ENCODE assay signal across 8 cellular contexts in the genomic region with DNA sequence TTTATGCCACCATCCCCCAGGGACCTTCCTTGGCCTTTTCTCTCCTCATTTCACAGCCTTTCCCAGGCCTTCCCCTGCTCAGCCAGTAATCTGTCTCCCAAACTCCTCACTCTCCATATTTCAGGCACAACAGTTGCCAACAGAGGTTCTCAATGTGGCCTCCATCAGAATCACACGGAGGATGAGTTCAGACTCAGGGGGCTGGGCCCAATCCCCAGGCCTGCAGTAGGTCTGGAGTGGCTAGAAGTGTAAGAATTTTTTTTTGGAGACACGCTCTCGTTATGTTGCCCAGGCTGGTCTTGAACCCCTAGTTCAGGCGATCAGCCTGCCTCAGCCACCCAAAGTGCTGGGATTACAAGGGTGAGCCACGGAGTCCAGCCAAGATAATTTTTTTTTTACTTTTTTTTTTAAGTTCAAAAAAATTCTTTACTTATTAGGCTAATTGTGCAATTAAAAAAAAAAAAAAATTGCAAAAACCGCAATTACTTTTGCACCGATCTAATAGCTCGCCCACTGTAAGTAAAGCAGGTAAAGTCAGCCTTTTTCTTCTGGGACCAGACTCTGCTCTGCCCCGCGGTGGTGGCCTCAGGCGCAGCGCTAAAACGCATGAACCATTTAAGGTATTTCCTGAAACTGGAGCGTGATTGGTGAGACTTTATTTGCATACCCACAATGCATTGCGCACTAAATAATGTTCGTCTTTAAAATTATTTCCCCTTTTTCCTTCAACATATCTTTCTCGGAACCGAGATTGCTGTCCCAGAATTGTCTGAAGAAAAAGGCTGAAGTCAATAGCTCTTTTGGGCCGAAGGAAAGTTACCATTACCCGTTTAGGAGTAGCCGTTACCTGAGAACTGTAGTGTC. TPM values are rescaled to one million over a fixed set of nuclear protein-coding genes. Genes with fewer than 3 reads are reported as not detected.
DNase-seq lines count a peak whose midpoint lies in the region; ATAC-seq and TF ChIP-seq lines count a peak whose summit lies in the region.

No MANE protein-coding gene starts in this region.

- H3K4me1 ChIP-seq in osteoblast (ENCODE audit: insufficient read depth, low read length), result peaks cover 8% of the 10 kb centered on the region
- peaks cover 11% of the 10 kb centered on the region for H3K4me1 ChIP-seq in testis

- H3K27ac ChIP-seq in osteoblast (ENCODE audit: low read depth, low read length) (peak overlapping the region; percentile 99), testis (peak overlapping the region; percentile 98 to 100)

- peak overlapping the region; percentile 100 for H3K27ac Mint-ChIP-seq in activated naive CD8-positive, alpha-beta T cell treated with anti-CD3 and anti-CD28 coated beads for 36 hours
- peak overlapping the region; percentile 100 for H3K27ac Mint-ChIP-seq in glutamatergic neuron (ENCODE audit: unreplicated experiment)

- peaks cover 4% of the 10 kb centered on the region for H3K36me3 Mint-ChIP-seq in activated naive CD8-positive, alpha-beta T cell treated with anti-CD3 and anti-CD28 coated beads for 36 hours
- no peaks in the 10 kb centered on the region for H3K36me3 Mint-ChIP-seq in glutamatergic neuron (ENCODE audit: unreplicated experiment)

- peak overlapping the region; percentile 12; the same call in 1 of the 2 replicates for H3K4me3 ChIP-seq in GM06990 (replicated peaks; ENCODE audit: low read depth, low read length)
- H3K4me3 ChIP-seq in osteoblast (ENCODE audit: insufficient read depth, low read length), result no peak overlapping the region
- H3K4me3 ChIP-seq in testis, result peak overlapping the region; percentile 1 to 81

- 10 to 11% methylated on average over 21 of the region's 21 CpGs for WGBS in testis, 2 donors

- H4K20me1 ChIP-seq in osteoblast (ENCODE audit: insufficient read depth, low read length), result no peaks in the 10 kb centered on the region

- no peak for TF ChIP-seq POLR2A in testis (IDR thresholded peaks at IDR 0.05)

- H3K4me1 Mint-ChIP-seq in activated naive CD8-positive, alpha-beta T cell treated with anti-CD3 and anti-CD28 coated beads for 36 hours, result peaks cover 41% of the 10 kb centered on the region
- peaks cover 8% of the 10 kb centered on the region for H3K4me1 Mint-ChIP-seq in glutamatergic neuron (ENCODE audit: low read depth, unreplicated experiment)

- H3K9me3 Mint-ChIP-seq in activated naive CD8-positive, alpha-beta T cell treated with anti-CD3 and anti-CD28 coated beads for 36 hours, result no peaks in the 10 kb centered on the region
- H3K9me3 Mint-ChIP-seq in glutamatergic neuron (ENCODE audit: unreplicated experiment), result peaks cover 22% of the 10 kb centered on the region

- DNase-seq in GM06990 (ENCODE audit: extremely low read depth, insufficient read length) (peak; percentile 88), NCI-H1105 (lab: John Stamatoyannopoulos, UW) (peak; percentile 92), SKM-1 treated with dmso at 0.1 percent for 144 hours (lab: John Stamatoyannopoulos, UW; ENCODE audit: unreplicated experiment) (peak; percentile 94), glutamatergic neuron (peak; percentile 90), osteoblast (ENCODE audit: insufficient read length, low spot score, missing footprints) (peak; percentile 94), testis (peak; percentile 95)
- DNase-seq in activated naive CD8-positive, alpha-beta T cell treated with anti-CD3 and anti-CD28 coated beads for 36 hours, result peak; percentile 88

- intact Hi-C loops in testis (cut with DNase I; ENCODE audit: low total_unique reads), result no loop called here

- peak; percentile 45 for ATAC-seq in HG02642 (IDR thresholded peaks at IDR 0.05; ENCODE audit: poor library complexity, unreplicated experiment)

- no peaks in the 10 kb centered on the region for H3K79me2 ChIP-seq in osteoblast (ENCODE audit: insufficient read depth, low read length)

- H3K27me3 Mint-ChIP-seq in activated naive CD8-positive, alpha-beta T cell treated with anti-CD3 and anti-CD28 coated beads for 36 hours, result peaks cover 44% of the 10 kb centered on the region
- peaks cover 21% of the 10 kb centered on the region for H3K27me3 Mint-ChIP-seq in glutamatergic neuron (ENCODE audit: unreplicated experiment)

- peak overlapping the region; percentile 92 for H3K4me3 Mint-ChIP-seq in activated naive CD8-positive, alpha-beta T cell treated with anti-CD3 and anti-CD28 coated beads for 36 hours
- peak overlapping the region; percentile 99 for H3K4me3 Mint-ChIP-seq in glutamatergic neuron (ENCODE audit: unreplicated experiment)

- peak overlapping the region; percentile 5 for H2AFZ ChIP-seq in osteoblast (ENCODE audit: low read length)

- TF ChIP-seq CTCF in GM06990 (IDR thresholded peaks at IDR 0.05; ENCODE audit: insufficient read depth, low read length, poor library complexity, severe bottlenecking) (peak; percentile 83), glutamatergic neuron (IDR thresholded peaks at IDR 0.05; ENCODE audit: partially characterized antibody, unreplicated experiment) (peak; percentile 55), osteoblast (IDR thresholded peaks at IDR 0.05; ENCODE audit: extremely low read depth, low read depth, low read length) (peak; percentile 87), testis (IDR thresholded peaks at IDR 0.05) (peak; percentile 77 to 91 (median 85))

- no peaks in the 10 kb centered on the region for H3K36me3 ChIP-seq in GM06990 (ENCODE audit: control insufficient read depth, insufficient read depth, low read length)
- H3K36me3 ChIP-seq in osteoblast (ENCODE audit: insufficient read depth, low read length), result no peaks in the 10 kb centered on the region
- no peaks in the 10 kb centered on the region for H3K36me3 ChIP-seq in testis (ENCODE audit: low read depth, missing control alignments)

- no peaks in the 10 kb centered on the region for H3K27me3 ChIP-seq in GM06990 (replicated peaks; ENCODE audit: control insufficient read depth, insufficient read depth, low read length)
- no peaks in the 10 kb centered on the region for H3K27me3 ChIP-seq in osteoblast (ENCODE audit: insufficient read depth, low read length)
- H3K27me3 ChIP-seq in testis, result no peaks in the 10 kb centered on the region

- H3K9me3 ChIP-seq in osteoblast (ENCODE audit: low read depth, low read length) (no peaks in the 10 kb centered on the region), testis (no peaks in the 10 kb centered on the region)

- peak overlapping the region; percentile 70 for H3K4me2 ChIP-seq in osteoblast (ENCODE audit: insufficient read depth, low read length)

RNA-seq across cellular contexts. Expression of a gene that starts 18.7 kb away (rescaled TPM):
- total RNA-seq in activated naive CD8-positive, alpha-beta T cell treated with anti-CD3 and anti-CD28 coated beads for 36 hours, result 10 to 100 TPM; 27.5 to 30.1 TPM
- total RNA-seq in glutamatergic neuron (ENCODE audit: unreplicated experiment) (35.7 TPM), osteoblast (51.6 and 64.1 TPM in 2 replicates), testis (100 to 1,000 TPM; 140 to 144 TPM)
- 73.5 TPM for polyA plus RNA-seq in testis (ENCODE audit: insufficient read depth, low read depth, low replicate concordance)

RNA-seq across cellular contexts. Expression of a gene that starts 27.0 kb away (rescaled TPM):
- 10 to 100 TPM; 21.9 to 22.5 TPM for total RNA-seq in activated naive CD8-positive, alpha-beta T cell treated with anti-CD3 and anti-CD28 coated beads for 36 hours
- 113 TPM for total RNA-seq in glutamatergic neuron (ENCODE audit: unreplicated experiment)
- 242 and 281 TPM in 2 replicates for total RNA-seq in osteoblast
- total RNA-seq in testis, result 10 to 100 TPM; 33.1 to 62.0 TPM
- 41.3 TPM for polyA plus RNA-seq in testis (ENCODE audit: insufficient read depth, low read depth, low replicate concordance)

RNA-seq across cellular contexts. Expression of a gene that starts 48.8 kb away (rescaled TPM):
- not detected for total RNA-seq in activated naive CD8-positive, alpha-beta T cell treated with anti-CD3 and anti-CD28 coated beads for 36 hours
- total RNA-seq in glutamatergic neuron (ENCODE audit: unreplicated experiment), result not detected
- total RNA-seq in osteoblast, result not detected in 2 replicates
- under 1 TPM in 1 of 2 donors, not detected in 1; 0.50 TPM for total RNA-seq in testis
- polyA plus RNA-seq in testis (ENCODE audit: insufficient read depth, low read depth, low replicate concordance), result not detected

RNA-seq across cellular contexts. Expression of a gene that starts 59.9 kb away (rescaled TPM):
- not detected for total RNA-seq in activated naive CD8-positive, alpha-beta T cell treated with anti-CD3 and anti-CD28 coated beads for 36 hours
- total RNA-seq in glutamatergic neuron (ENCODE audit: unreplicated experiment) (not detected), osteoblast (not detected in 2 replicates), testis (not detected)
- not detected for polyA plus RNA-seq in testis (ENCODE audit: insufficient read depth, low read depth, low replicate concordance)
